In genomic region chr16:49824600-49824999, GRCh38 we compare ENCODE assay signal across 22 cellular contexts. TPM values are rescaled to one million over a fixed set of nuclear protein-coding genes. Genes with fewer than 3 reads are reported as not detected.
DNase-seq lines count a peak whose midpoint lies in the region; ATAC-seq and TF ChIP-seq lines count a peak whose summit lies in the region.
"Had no signal": no experiment of that assay in that cellular context is flagged by ENCODE, and none has a peak within 500 bp of the region (broad histone marks: within the 10 kb centered on the region; RNA-seq: fewer than 3 reads in every experiment).

No MANE protein-coding gene starts in this region.

- H3K36me3 ChIP-seq in BLaER1 treated with 17β-estradiol and CSF1 and Interleukin-3, amounts not matched to agents 10 nM and 100 nM: no peaks in the 10 kb centered on the region
- H3K36me3 ChIP-seq in MG63: no peaks in the 10 kb centered on the region
- no peaks in the 10 kb centered on the region for H3K36me3 ChIP-seq in gastroesophageal sphincter
- H3K36me3 ChIP-seq: neutrophil had no signal

- no peak overlapping the region for H3K4me3 ChIP-seq in BLaER1 treated with 17β-estradiol and CSF1 and Interleukin-3, amounts not matched to agents 10 nM and 100 nM
- H3K4me3 ChIP-seq in MG63 (no peak overlapping the region), gastroesophageal sphincter (no peak overlapping the region)
- H3K4me3 ChIP-seq: K562 had no signal

- TF ChIP-seq POLR2A in gastroesophageal sphincter (IDR thresholded peaks at IDR 0.05): no peak

- peak overlapping the region in 10 of 11 experiments; percentile 18 to 74 (median 54); a peak in 20 of 22 replicates for H3K4me2 ChIP-seq in BLaER1 treated with 17β-estradiol and CSF1 and Interleukin-3, amounts not matched to agents 10 nM and 100 nM

- H3K4me1 Mint-ChIP-seq in osteocyte (ENCODE audit: unreplicated experiment): peaks cover 35% of the 10 kb centered on the region
- H3K4me1 Mint-ChIP-seq: activated naive CD8-positive, alpha-beta T cell treated with anti-CD3 and anti-CD28 coated beads for 36 hours; CD14-positive monocyte; stimulated activated memory B cell treated with anti-CD40 and anti-IgM and Interleukin-4, amounts not matched to agents 10 μg/mL and 1 μg/mL and 100 μg/mL, for 72 hours had no signal

- peaks cover 8 to 82% (median 74%) of the 10 kb centered on the region in 10 experiments; a peak in 19 of 20 replicates for H3K4me1 ChIP-seq in BLaER1 treated with 17β-estradiol and CSF1 and Interleukin-3, amounts not matched to agents 10 nM and 100 nM
- H3K4me1 ChIP-seq in gastroesophageal sphincter: peaks cover 0 to 68% (median 25%) of the 10 kb centered on the region in 3 donors

- H3K27me3 Mint-ChIP-seq in osteocyte (ENCODE audit: unreplicated experiment): peaks cover 3% of the 10 kb centered on the region

- peaks cover 5% of the 10 kb centered on the region for H3K36me3 Mint-ChIP-seq in osteocyte (ENCODE audit: unreplicated experiment)
- H3K36me3 Mint-ChIP-seq: activated naive CD8-positive, alpha-beta T cell treated with anti-CD3 and anti-CD28 coated beads for 36 hours; CD14-positive monocyte; stimulated activated memory B cell treated with anti-CD40 and anti-IgM and Interleukin-4, amounts not matched to agents 10 μg/mL and 1 μg/mL and 100 μg/mL, for 72 hours had no signal

- ATAC-seq in gastroesophageal sphincter (no peak), HG03520 (IDR thresholded peaks at IDR 0.05; ENCODE audit: unreplicated experiment) (no peak)
- ATAC-seq: activated CD8-positive, alpha-beta T cell treated with anti-CD3 and anti-CD28 coated beads for 36 hours; K562; stimulated activated memory B cell treated with anti-CD40 and anti-IgM and Interleukin-4, amounts not matched to agents 10 μg/mL and 1 μg/mL and 100 μg/mL, for 72 hours had no signal

- peak overlapping the region in 2 of 11 experiments; percentile 2 to 24; a peak in 1 of 22 replicates for H3K27ac ChIP-seq in BLaER1 treated with 17β-estradiol and CSF1 and Interleukin-3, amounts not matched to agents 10 nM and 100 nM
- peak overlapping the region in 3 of 4 donors; percentile 22 to 54 (median 49) for H3K27ac ChIP-seq in gastroesophageal sphincter
- H3K27ac ChIP-seq: epithelial cell of prostate, neutrophil had no signal

- no peaks in the 10 kb centered on the region for H3K9me3 ChIP-seq in BLaER1 treated with 17β-estradiol and CSF1 and Interleukin-3, amounts not matched to agents 10 nM and 100 nM (replicated peaks in 1 of 11)
- no peaks in the 10 kb centered on the region for H3K9me3 ChIP-seq in MG63
- no peaks in the 10 kb centered on the region for H3K9me3 ChIP-seq in gastroesophageal sphincter
- H3K9me3 ChIP-seq: neutrophil had no signal

- H3K27ac Mint-ChIP-seq in osteocyte (ENCODE audit: unreplicated experiment): peak overlapping the region; percentile 45
- H3K27ac Mint-ChIP-seq: activated CD8-positive, alpha-beta T cell treated with anti-CD3 and anti-CD28 coated beads for 36 hours; activated naive CD8-positive, alpha-beta T cell treated with anti-CD3 and anti-CD28 coated beads for 36 hours; CD14-positive monocyte; HFFc6; stimulated activated memory B cell treated with anti-CD40 and anti-IgM and Interleukin-4, amounts not matched to agents 10 μg/mL and 1 μg/mL and 100 μg/mL, for 72 hours had no signal

- no peak overlapping the region for H3K4me3 Mint-ChIP-seq in osteocyte (ENCODE audit: unreplicated experiment)
- H3K4me3 Mint-ChIP-seq: activated CD8-positive, alpha-beta T cell treated with anti-CD3 and anti-CD28 coated beads for 36 hours; activated naive CD8-positive, alpha-beta T cell treated with anti-CD3 and anti-CD28 coated beads for 36 hours; CD14-positive monocyte; HFFc6; stimulated activated memory B cell treated with anti-CD40 and anti-IgM and Interleukin-4, amounts not matched to agents 10 μg/mL and 1 μg/mL and 100 μg/mL, for 72 hours had no signal

- H4K20me1 ChIP-seq in BLaER1 treated with 17β-estradiol and CSF1 and Interleukin-3, amounts not matched to agents 10 nM and 100 nM: peaks cover 0 to 5% (median 0%) of the 10 kb centered on the region in 11 experiments; a peak in 1 of 22 replicates

- H3K9me3 Mint-ChIP-seq in osteocyte (ENCODE audit: unreplicated experiment): no peaks in the 10 kb centered on the region
- H3K9me3 Mint-ChIP-seq: activated CD8-positive, alpha-beta T cell treated with anti-CD3 and anti-CD28 coated beads for 36 hours; activated naive CD8-positive, alpha-beta T cell treated with anti-CD3 and anti-CD28 coated beads for 36 hours; CD14-positive monocyte; HFFc6; stimulated activated memory B cell treated with anti-CD40 and anti-IgM and Interleukin-4, amounts not matched to agents 10 μg/mL and 1 μg/mL and 100 μg/mL, for 72 hours had no signal

- no peaks in the 10 kb centered on the region for H3K27me3 ChIP-seq in BLaER1 treated with 17β-estradiol and CSF1 and Interleukin-3, amounts not matched to agents 10 nM and 100 nM
- H3K27me3 ChIP-seq in MG63 (no peaks in the 10 kb centered on the region), gastroesophageal sphincter (no peaks in the 10 kb centered on the region)

- WGBS in gastroesophageal sphincter (ENCODE audit: low coverage in 1 of 2), 2 donors: 38 to 73% methylated on average over 6 to 8 of the region's 9 CpGs

- TF ChIP-seq EP300 in gastroesophageal sphincter (IDR thresholded peaks at IDR 0.05): no peak

- 0 out of 22 replicates have a peak overlapping the region, but pooled peaks of 2 of the 11 experiments have one; percentile 7 to 12 for H3K9ac ChIP-seq in BLaER1 treated with 17β-estradiol and CSF1 and Interleukin-3, amounts not matched to agents 10 nM and 100 nM

- TF ChIP-seq CTCF in gastroesophageal sphincter (IDR thresholded peaks at IDR 0.05) (no peak), osteocyte (IDR thresholded peaks at IDR 0.05) (no peak)

- DNase-seq in MG63 (peak; percentile 32), osteocyte (ENCODE audit: extremely low spot score, unreplicated experiment) (no peak), kidney glomerular epithelial cell (lab: John Stamatoyannopoulos, UW) (no peak), NCI-H1694 (lab: John Stamatoyannopoulos, UW) (no peak), NCI-H748 treated with DMSO at 0.1 percent for 48 hours (lab: John Stamatoyannopoulos, UW) (no peak)
- DNase-seq: activated CD4-positive, CD25-positive, alpha-beta regulatory T cell treated with anti-CD3 and anti-CD28 coated beads, Interleukin-2, amount 50 U/mL, for 72 hours; activated CD8-positive, alpha-beta T cell treated with anti-CD3 and anti-CD28 coated beads for 36 hours; activated naive CD8-positive, alpha-beta T cell treated with anti-CD3 and anti-CD28 coated beads for 36 hours; HFFc6; hippocampal formation; NCI-H510A treated with DMSO at 0.1 percent for 48 hours; stimulated activated CD4-positive, alpha-beta T cell treated with anti-CD3 and anti-CD28 coated beads, Interleukin-4, amount 100 ng/mL, for 1 hour had no signal

RNA-seq across cellular contexts. Expression of gene ZNF423, which starts 31.3 kb away (rescaled TPM):
- 0.07 TPM in 1 of 2 replicates, not detected in the other for total RNA-seq in MG63 (2014; rRNA removed; shearing (Covaris generic); ENCODE audit: low replicate concordance)
- 10 to 100 TPM in 1 of 4 donors, 1 to 10 TPM in 3; 7.0 to 19.7 (median 8.4) TPM for total RNA-seq in gastroesophageal sphincter
- total RNA-seq in osteocyte: 25.1 and 26.5 TPM in 2 replicates
- total RNA-seq: activated CD8-positive, alpha-beta T cell treated with anti-CD3 and anti-CD28 coated beads for 36 hours; activated naive CD8-positive, alpha-beta T cell treated with anti-CD3 and anti-CD28 coated beads for 36 hours; HFFc6; K562; MCF 10A; T-helper 1 cell treated with Interleukin-12 subunit alpha and Interleukin-12 subunit beta and Interleukin-4 antibody, amounts not matched to agents 30 ng/mL and 1 ng/mL, for 36 hours had no signal
